In the genomic region with DNA sequence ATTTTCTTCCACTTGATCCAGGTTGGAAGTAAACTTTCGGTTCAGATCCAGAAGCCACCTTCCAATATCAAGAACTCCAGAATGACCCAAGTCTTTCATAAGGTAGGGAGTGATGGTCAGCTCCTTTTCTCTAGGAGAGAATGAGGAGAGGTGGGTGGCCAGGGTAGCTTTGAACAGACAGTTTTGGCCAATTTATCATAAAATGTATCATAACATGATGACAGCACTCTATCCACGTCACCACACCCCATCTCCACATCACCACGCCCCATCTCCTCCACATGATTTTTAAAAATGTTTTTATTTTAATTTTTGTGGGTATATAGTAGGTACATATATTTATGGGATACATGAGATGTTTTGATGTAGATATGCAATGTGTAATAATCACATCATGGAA, we compare ENCODE assay signal across 11 cellular contexts.
"Had no signal": no experiment of that assay in that cellular context is flagged by ENCODE, and none has a peak within 500 bp of the region (broad histone marks: within the 10 kb centered on the region; RNA-seq: fewer than 3 reads in every experiment).

No MANE protein-coding gene starts in this region.

- H3K9ac ChIP-seq: GM23248 had no signal

- H3K27ac ChIP-seq: GM23248 had no signal

- H3K4me2 ChIP-seq: GM23338 had no signal

- H3K9me3 Mint-ChIP-seq: GM23338, H9, HFFc6 had no signal

- DNase-seq: GM23248, GOT3, H7, H9, HCEC 1CT, HFFc6 had no signal

- H3K4me3 ChIP-seq: GM23248, GM23338, HAP-1 had no signal

- H3K4me3 Mint-ChIP-seq: GM23338, H9, HFFc6 had no signal

- H3K27ac Mint-ChIP-seq: GM23338, H9, HFFc6 had no signal

- H3K36me3 ChIP-seq: HAP-1 had no signal

- FAIRE-seq: H1, H54 had no signal

- H3K4me1 ChIP-seq: HAP-1 had no signal

- H2AFZ ChIP-seq: GM23248, GM23338 had no signal

- ATAC-seq: GM23338, HCT116 had no signal
